ENCODE assay signal across 9 cellular contexts in the genomic region with DNA sequence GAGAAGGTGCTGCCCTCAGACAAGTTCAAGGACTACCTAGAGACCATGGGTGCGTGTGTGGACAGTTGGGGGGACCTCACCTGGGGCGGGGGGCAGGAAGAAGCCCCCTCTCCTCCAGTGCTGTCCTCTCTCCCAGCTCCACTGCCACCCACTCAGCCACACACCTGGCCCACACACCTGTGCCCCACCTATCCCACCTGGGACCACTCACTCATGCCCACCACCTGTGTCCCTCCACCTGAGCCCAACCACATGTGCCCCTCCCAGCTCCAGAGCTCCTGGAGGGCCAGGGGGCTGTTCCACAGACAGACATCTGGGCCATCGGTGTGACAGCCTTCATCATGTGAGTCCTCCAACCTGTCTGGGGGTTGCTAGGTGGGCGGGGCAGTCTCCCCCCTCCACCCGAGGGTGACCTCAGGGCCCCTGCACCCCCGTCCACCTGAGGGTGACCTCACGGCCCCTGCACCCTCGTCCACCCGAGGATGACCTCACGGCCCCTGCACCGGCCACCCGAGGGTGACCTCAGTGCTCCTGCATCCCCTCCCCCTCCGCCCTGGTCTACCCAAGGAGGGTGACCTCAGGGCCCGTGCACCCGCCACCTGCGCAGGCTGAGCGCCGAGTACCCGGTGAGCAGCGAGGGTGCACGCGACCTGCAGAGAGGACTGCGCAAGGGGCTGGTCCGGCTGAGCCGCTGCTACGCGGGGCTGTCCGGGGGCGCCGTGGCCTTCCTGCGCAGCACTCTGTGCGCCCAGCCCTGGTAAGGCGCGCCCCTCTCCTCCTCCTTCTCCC. TPM values are rescaled to one million over a fixed set of nuclear protein-coding genes. Genes with fewer than 3 reads are reported as not detected.
A peak's percentile ranks its signal among the peaks of the same experiment; 100 is the strongest.
DNase-seq lines count a peak whose midpoint lies in the region; ATAC-seq and TF ChIP-seq lines count a peak whose summit lies in the region.
"Had no signal": no experiment of that assay in that cellular context is flagged by ENCODE, and none has a peak within 500 bp of the region (broad histone marks: within the 10 kb centered on the region; RNA-seq: fewer than 3 reads in every experiment).

No MANE protein-coding gene starts in this region.

- no peak overlapping the region for H3K4me2 ChIP-seq in OCI-LY7 (ENCODE audit: low read length)

- H3K27me3 Mint-ChIP-seq in CD4-positive, alpha-beta memory T cell: peaks cover 2 to 7% of the 10 kb centered on the region in 2 donors
- H3K27me3 Mint-ChIP-seq in endothelial cell (ENCODE audit: unreplicated experiment) (peaks cover 14% of the 10 kb centered on the region), nephron progenitor cell (ENCODE audit: low read depth, poor library complexity) (peaks cover 43% of the 10 kb centered on the region)

- no peaks in the 10 kb centered on the region for H3K9me3 ChIP-seq in CD4-positive, alpha-beta memory T cell (ENCODE audit: control insufficient read depth in 1 of 2, low read length in 2 of 2)
- H3K9me3 ChIP-seq in OCI-LY7 (ENCODE audit: low read length): no peaks in the 10 kb centered on the region

- TF ChIP-seq CTCF in endothelial cell (IDR thresholded peaks at IDR 0.05; ENCODE audit: unreplicated experiment): no peak
- TF ChIP-seq CTCF in nephron progenitor cell (IDR thresholded peaks at IDR 0.05): no peak
- TF ChIP-seq CTCF in OCI-LY7 (conservative IDR thresholded peaks at IDR 0.05; ENCODE audit: low read length): no peak

- H3K36me3 Mint-ChIP-seq in CD4-positive, alpha-beta memory T cell: no peaks in the 10 kb centered on the region
- no peaks in the 10 kb centered on the region for H3K36me3 Mint-ChIP-seq in endothelial cell (ENCODE audit: low read depth, unreplicated experiment)
- peaks cover 5% of the 10 kb centered on the region for H3K36me3 Mint-ChIP-seq in nephron progenitor cell (ENCODE audit: low read depth)

- H3K27ac Mint-ChIP-seq in CD4-positive, alpha-beta memory T cell: peak overlapping the region in 1 of 7 donors; percentile 52
- no peak overlapping the region for H3K27ac Mint-ChIP-seq in endothelial cell (ENCODE audit: unreplicated experiment)
- no peak overlapping the region for H3K27ac Mint-ChIP-seq in nephron progenitor cell

- POLR2A ChIA-PET in CD4-positive, alpha-beta memory T cell (lab: Charles Lee; ENCODE audit: partially characterized antibody): interaction anchor here (0.6 to 0.7 kb wide), 2 partner anchors 26 to 47 kb away, joined by 3 read pairs; a partner anchor contains a TSS
- POLR2A ChIA-PET in OCI-LY7 (lab: Charles Lee): no interaction called here

- CTCF ChIA-PET in CD4-positive, alpha-beta memory T cell (lab: Charles Lee; ENCODE audit: partially characterized antibody): no interaction called here
- CTCF ChIA-PET in OCI-LY7 (lab: Charles Lee; ENCODE audit: unreplicated experiment): no interaction called here

- no peak overlapping the region for H2AFZ ChIP-seq in OCI-LY7 (ENCODE audit: low read length)

- no peaks in the 10 kb centered on the region for H3K36me3 ChIP-seq in CD4-positive, alpha-beta memory T cell (ENCODE audit: insufficient read depth, low read length)
- H3K36me3 ChIP-seq in OCI-LY7 (ENCODE audit: insufficient read depth, low read length): no peaks in the 10 kb centered on the region

- H3K9me2 ChIP-seq in OCI-LY7 (ENCODE audit: insufficient read depth, low read length): no peaks in the 10 kb centered on the region

- H4K20me1 ChIP-seq in OCI-LY7 (ENCODE audit: insufficient read depth, low read length): no peaks in the 10 kb centered on the region; the same call in 1 of the 2 replicates

- peaks cover 2 to 11% (median 5%) of the 10 kb centered on the region in 4 donors for H3K4me1 Mint-ChIP-seq in CD4-positive, alpha-beta memory T cell
- H3K4me1 Mint-ChIP-seq in endothelial cell (ENCODE audit: unreplicated experiment) (peaks cover 3% of the 10 kb centered on the region), nephron progenitor cell (peaks cover 17% of the 10 kb centered on the region)

- H3K4me1 ChIP-seq in CD4-positive, alpha-beta memory T cell (ENCODE audit: insufficient read depth, low read length): peaks cover 10% of the 10 kb centered on the region
- H3K4me1 ChIP-seq in OCI-LY7 (ENCODE audit: insufficient read depth, low read length, poor library complexity, severe bottlenecking): no peaks in the 10 kb centered on the region

- BruUV-seq in OCI-LY7 (replicated peaks; lab: Mats Ljungman, UMichigan): no TSS peak

- DNase-seq in CD4-positive, alpha-beta memory T cell: peak in 2 of 5 donors; percentile 10 to 37
- DNase-seq in OCI-M1 (lab: John Stamatoyannopoulos, UW) (peak; percentile 77), endothelial cell (ENCODE audit: low spot score) (no peak), nephron progenitor cell (no peak), NCI-H2227 treated with DMSO at 0.1 percent for 48 hours (lab: John Stamatoyannopoulos, UW) (no peak), OCI-LY7 (ENCODE audit: low spot score) (no peak)
- no peak for DNase-seq in effector CD8-positive, alpha-beta T cell (lab: John Stamatoyannopoulos, UW)

- intact Hi-C loops in CD4-positive, alpha-beta memory T cell (cut with micrococcal nuclease): loop anchor here (2.0 kb wide), 1 partner anchor 137 kb away; no protein-coding TSS in a partner anchor
- intact Hi-C loops in OCI-LY7 (cut with micrococcal nuclease; ENCODE audit: unreplicated experiment): no loop called here

- H3K27ac ChIP-seq in CD4-positive, alpha-beta memory T cell (ENCODE audit: low read depth, low read length): no peak overlapping the region
- H3K27ac ChIP-seq in OCI-LY7 (ENCODE audit: low read depth, low read length, poor library complexity, severe bottlenecking): no peak overlapping the region

- no peaks in the 10 kb centered on the region for H3K79me2 ChIP-seq in OCI-LY7 (ENCODE audit: insufficient read depth, low read depth, low read length)

- peak overlapping the region; percentile 20 to 85 (median 51) for H3K4me3 Mint-ChIP-seq in CD4-positive, alpha-beta memory T cell
- H3K4me3 Mint-ChIP-seq in endothelial cell (ENCODE audit: unreplicated experiment) (peak overlapping the region; percentile 37), nephron progenitor cell (peak overlapping the region; percentile 32)

- peaks cover 0 to 2% (median 0%) of the 10 kb centered on the region in 8 donors for H3K9me3 Mint-ChIP-seq in CD4-positive, alpha-beta memory T cell
- H3K9me3 Mint-ChIP-seq in endothelial cell (ENCODE audit: unreplicated experiment) (no peaks in the 10 kb centered on the region), nephron progenitor cell (no peaks in the 10 kb centered on the region)
- H3K9me3 Mint-ChIP-seq: neural crest cell had no signal

- ATAC-seq in GM21447 (IDR thresholded peaks at IDR 0.05; ENCODE audit: unreplicated experiment): no peak

- no peaks in the 10 kb centered on the region for H3K27me3 ChIP-seq in CD4-positive, alpha-beta memory T cell (ENCODE audit: insufficient read depth, low read length)

- no peak overlapping the region for H3K4me3 ChIP-seq in CD4-positive, alpha-beta memory T cell (ENCODE audit: low read length in 2 of 2)
- H3K4me3 ChIP-seq in OCI-LY7 (ENCODE audit: low read depth, low read length, poor library complexity, severe bottlenecking): no peak overlapping the region

RNA-seq across cellular contexts. Expression of a gene that starts 28.8 kb away (rescaled TPM):
- total RNA-seq in CD4-positive, alpha-beta memory T cell: 10 to 100 TPM; 56.6 to 61.7 TPM
- 10 to 100 TPM; 11.0 to 26.2 TPM for polyA plus RNA-seq in CD4-positive, alpha-beta memory T cell
- 39.9 TPM for total RNA-seq in endothelial cell (ENCODE audit: unreplicated experiment)
- 26.7 and 30.0 TPM in 2 replicates for total RNA-seq in OCI-LY7 (2014; rRNA removed; shearing (Covaris generic))
- total RNA-seq in OCI-LY7 (2022): 57.4 and 60.8 TPM in 2 replicates

RNA-seq across cellular contexts. Expression of a gene that starts 38.8 kb away (rescaled TPM):
- total RNA-seq in CD4-positive, alpha-beta memory T cell: under 1 TPM; 0.69 to 0.76 TPM
- under 1 TPM in 1 of 2 donors, not detected in 1; 0.25 TPM for polyA plus RNA-seq in CD4-positive, alpha-beta memory T cell
- total RNA-seq in endothelial cell (ENCODE audit: unreplicated experiment): 2.3 TPM
- total RNA-seq in OCI-LY7 (2014; rRNA removed; shearing (Covaris generic)): 0.13 TPM in 1 of 2 replicates, not detected in the other
- total RNA-seq in OCI-LY7 (2022): not detected in 2 replicates
